ENCODE assay signal across 29 cellular contexts in the genomic region with DNA sequence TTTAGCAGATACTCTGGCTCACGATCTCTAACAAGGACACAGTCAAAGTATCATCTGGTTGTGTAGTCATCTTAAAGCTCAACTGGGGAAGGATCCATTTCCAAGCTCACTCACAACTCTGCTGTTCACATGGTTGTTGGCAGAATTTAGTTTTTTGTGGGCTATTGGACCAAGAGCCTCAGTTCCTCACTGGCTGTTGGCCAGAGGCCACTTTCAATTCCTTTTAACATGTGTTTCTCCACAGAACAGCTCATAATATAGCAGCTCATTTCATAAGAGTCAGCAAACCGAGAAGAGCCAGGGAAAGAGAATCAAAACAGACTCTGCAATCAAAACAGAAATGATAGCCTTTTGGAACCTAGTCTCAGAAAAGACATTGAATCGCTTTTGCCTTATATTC. TPM values are rescaled to one million over a fixed set of nuclear protein-coding genes. Genes with fewer than 3 reads are reported as not detected.
"Had no signal": no experiment of that assay in that cellular context is flagged by ENCODE, and none has a peak within 500 bp of the region (broad histone marks: within the 10 kb centered on the region; RNA-seq: fewer than 3 reads in every experiment).

No MANE protein-coding gene starts in this region.

- H3K4me2 ChIP-seq: smooth muscle cell had no signal

- H3K36me3 ChIP-seq: left ventricle myocardium inferior, pancreas, sigmoid colon, vagina had no signal

- H3K27ac ChIP-seq: left ventricle myocardium inferior, pancreas, sigmoid colon, testis, vagina had no signal

- H3K4me1 ChIP-seq: left ventricle myocardium inferior, pancreas, testis, vagina had no signal

- DNase-seq: activated B cell treated with CpG ODN at 0.5 μM for 24 hours; activated CD4-positive, alpha-beta T cell treated with anti-CD3 and anti-CD28 coated beads for 36 hours; activated CD4-positive, alpha-beta T cell treated with anti-CD3 and anti-CD28 coated beads, Interleukin-2, amount 50 U/mL, for 4 hours; activated CD8-positive, alpha-beta memory T cell treated with anti-CD3 and anti-CD28 coated beads, Interleukin-2, amount 50 U/mL, for 48 hours; activated naive CD4-positive, alpha-beta T cell; activated naive CD8-positive, alpha-beta T cell treated with anti-CD3 and anti-CD28 coated beads for 36 hours; activated T-cell treated with anti-CD3 and anti-CD28 coated beads, Interleukin-2, amount 50 U/mL, for 4 hours; central memory CD4-positive, alpha-beta T cell; effector memory CD8-positive, alpha-beta T cell; left ventricle myocardium inferior; mammary epithelial cell; pancreas; sigmoid colon; stimulated activated CD4-positive, alpha-beta T cell treated with anti-CD3 and anti-CD28 coated beads, Interleukin-15, amount 100 ng/mL, for 24 hours; T-helper 9 cell; testis; trophoblast cell had no signal

- H3K4me3 ChIP-seq: left ventricle myocardium inferior, pancreas, sigmoid colon, smooth muscle cell, testis, vagina had no signal

- H3K27me3 ChIP-seq: pancreas, sigmoid colon, testis, vagina had no signal

- FAIRE-seq: astrocyte, endothelial cell of umbilical vein, frontal cortex, pancreas had no signal

- ATAC-seq: activated CD4-positive, alpha-beta T cell treated with anti-CD3 and anti-CD28 coated beads for 36 hours; activated T-cell treated with anti-CD3 and anti-CD28 coated beads, Interleukin-2, amount 50 U/mL, for 4 hours; effector memory CD8-positive, alpha-beta T cell; esophagus mucosa; stimulated activated memory B cell treated with anti-CD40 and anti-IgM and Interleukin-4, amounts not matched to agents 10 μg/mL and 1 μg/mL and 100 μg/mL, for 72 hours had no signal

- H3K9me3 ChIP-seq: pancreas, sigmoid colon, testis, vagina had no signal

RNA-seq across cellular contexts. Expression of gene IZUMO1R, which starts 22.6 kb away (rescaled TPM):
- total RNA-seq: activated B cell treated with CpG ODN at 0.5 μM for 24 hours; activated CD4-positive, alpha-beta T cell treated with anti-CD3 and anti-CD28 coated beads for 36 hours; activated CD8-positive, alpha-beta memory T cell treated with anti-CD3 and anti-CD28 coated beads for 36 hours; activated naive CD8-positive, alpha-beta T cell treated with anti-CD3 and anti-CD28 coated beads for 36 hours; activated T-cell treated with anti-CD3 and anti-CD28 coated beads, Interleukin-2, amount 50 U/mL, for 4 hours; activated T-helper 2 cell treated with anti-CD3 and anti-CD28 coated beads, Interferon-gamma antibody, Interleukin-2, Interleukin-4, amounts not matched to agents 10 μg/mL and 5 μg/mL and 100 μg/mL, durations not matched to agents 14 hours and 24 hours and 36 hours; astrocyte; dermis microvascular lymphatic vessel endothelial cell; endothelial cell of umbilical vein; esophagus mucosa; frontal cortex; left ventricle myocardium inferior; mammary epithelial cell; mononuclear cell; myocyte; pancreas; sigmoid colon; smooth muscle cell; testis; vagina had no signal
- polyA plus RNA-seq: endothelial cell of umbilical vein, pancreas, sigmoid colon, smooth muscle cell had no signal
